ENCODE assay signal across 1 cellular context in the genomic region with DNA sequence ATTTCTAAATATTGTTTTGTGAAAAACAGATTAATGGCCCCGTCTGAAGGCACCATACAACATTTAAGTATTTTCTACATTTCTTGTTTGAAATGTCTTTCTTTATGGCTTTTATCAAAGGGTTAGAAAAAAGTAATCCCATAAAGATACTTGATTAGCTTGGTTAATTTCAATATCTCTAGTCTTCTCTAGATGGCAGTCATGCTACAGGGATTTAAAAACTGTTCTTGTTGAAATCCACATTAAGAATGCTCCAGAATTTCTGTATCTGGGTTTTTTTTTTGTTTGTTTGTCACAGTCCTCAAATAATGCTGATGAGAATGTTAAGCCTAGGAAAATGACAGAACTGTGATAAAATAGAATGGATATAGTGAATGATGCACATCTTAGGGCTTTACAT.
TF ChIP-seq lines count a peak whose summit lies in the region.

No MANE protein-coding gene starts in this region.

TF ChIP-seq in GM12878, 131 proteins besides CTCF, POLR2A, EP300 and RAD21 (continued from another document):
- TF ChIP-seq EGR1 (IDR thresholded peaks at IDR 0.05; ENCODE audit: borderline replicate concordance in 1 of 2, low read depth in 2 of 2, low read length in 2 of 2) (no peak), MEF2A (IDR thresholded peaks at IDR 0.05; ENCODE audit: insufficient read depth, low read depth, low read length) (no peak), MYB (IDR thresholded peaks at IDR 0.05; ENCODE audit: borderline replicate concordance, low read depth, low read length) (no peak), SIN3A (IDR thresholded peaks at IDR 0.05; ENCODE audit: low read depth, low read length) (no peak)
- TF ChIP-seq, protein P1, sequence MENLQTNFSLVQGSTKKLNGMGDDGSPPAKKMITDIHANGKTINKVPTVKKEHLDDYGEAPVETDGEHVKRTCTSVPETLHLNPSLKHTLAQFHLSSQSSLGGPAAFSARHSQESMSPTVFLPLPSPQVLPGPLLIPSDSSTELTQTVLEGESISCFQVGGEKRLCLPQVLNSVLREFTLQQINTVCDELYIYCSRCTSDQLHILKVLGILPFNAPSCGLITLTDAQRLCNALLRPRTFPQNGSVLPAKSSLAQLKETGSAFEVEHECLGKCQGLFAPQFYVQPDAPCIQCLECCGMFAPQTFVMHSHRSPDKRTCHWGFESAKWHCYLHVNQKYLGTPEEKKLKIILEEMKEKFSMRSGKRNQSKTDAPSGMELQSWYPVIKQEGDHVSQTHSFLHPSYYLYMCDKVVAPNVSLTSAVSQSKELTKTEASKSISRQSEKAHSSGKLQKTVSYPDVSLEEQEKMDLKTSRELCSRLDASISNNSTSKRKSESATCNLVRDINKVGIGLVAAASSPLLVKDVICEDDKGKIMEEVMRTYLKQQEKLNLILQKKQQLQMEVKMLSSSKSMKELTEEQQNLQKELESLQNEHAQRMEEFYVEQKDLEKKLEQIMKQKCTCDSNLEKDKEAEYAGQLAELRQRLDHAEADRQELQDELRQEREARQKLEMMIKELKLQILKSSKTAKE (IDR thresholded peaks at IDR 0.05; ENCODE audit: low read depth, poor library complexity, severe bottlenecking), result no peak
- TF ChIP-seq, protein P2, sequence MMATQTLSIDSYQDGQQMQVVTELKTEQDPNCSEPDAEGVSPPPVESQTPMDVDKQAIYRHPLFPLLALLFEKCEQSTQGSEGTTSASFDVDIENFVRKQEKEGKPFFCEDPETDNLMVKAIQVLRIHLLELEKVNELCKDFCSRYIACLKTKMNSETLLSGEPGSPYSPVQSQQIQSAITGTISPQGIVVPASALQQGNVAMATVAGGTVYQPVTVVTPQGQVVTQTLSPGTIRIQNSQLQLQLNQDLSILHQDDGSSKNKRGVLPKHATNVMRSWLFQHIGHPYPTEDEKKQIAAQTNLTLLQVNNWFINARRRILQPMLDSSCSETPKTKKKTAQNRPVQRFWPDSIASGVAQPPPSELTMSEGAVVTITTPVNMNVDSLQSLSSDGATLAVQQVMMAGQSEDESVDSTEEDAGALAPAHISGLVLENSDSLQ (IDR thresholded peaks at IDR 0.05), result no peak
